ENCODE assay signal across 8 cellular contexts in genomic region chr5:69167488-69167845, GRCh38. TPM values are rescaled to one million over a fixed set of nuclear protein-coding genes. Genes with fewer than 3 reads are reported as not detected.
A peak's percentile ranks its signal among the peaks of the same experiment; 100 is the strongest.
DNase-seq lines count a peak whose midpoint lies in the region; ATAC-seq and TF ChIP-seq lines count a peak whose summit lies in the region.

No MANE protein-coding gene starts in this region.

- intact Hi-C loops in left ventricle myocardium inferior (cut with micrococcal nuclease) (no loop called here), cardiac septum (cut with DNase I) (loop anchor here (5.0 kb wide), 2 partner anchors 65 to 75 kb away; partner anchors contain the start of genes CDK7 and SLC30A5)
- intact Hi-C loops in activated CD8-positive, alpha-beta T cell treated with anti-CD3 and anti-CD28 coated beads for 36 hours (cut with micrococcal nuclease), result no loop called here

- no peak for DNase-seq in left ventricle myocardium inferior
- DNase-seq in cardiac septum (ENCODE audit: low spot score), result no peak
- no peak for DNase-seq in activated CD8-positive, alpha-beta T cell treated with anti-CD3 and anti-CD28 coated beads for 36 hours
- no peak for DNase-seq in NCI-H2081 (lab: John Stamatoyannopoulos, UW)

- peak overlapping the region; percentile 89 for H3K4me3 Mint-ChIP-seq in activated CD8-positive, alpha-beta T cell treated with anti-CD3 and anti-CD28 coated beads for 36 hours

- H3K4me1 ChIP-seq in left ventricle myocardium inferior (peaks cover 11% of the 10 kb centered on the region), iPS-20b (ENCODE audit: insufficient read depth, low read length) (peaks cover 11% of the 10 kb centered on the region; the same call in 1 of the 2 replicates), stomach smooth muscle (ENCODE audit: control insufficient read depth, insufficient read depth, low read length) (peaks cover 13% of the 10 kb centered on the region)

- no peaks in the 10 kb centered on the region for H3K27me3 Mint-ChIP-seq in activated CD8-positive, alpha-beta T cell treated with anti-CD3 and anti-CD28 coated beads for 36 hours

- H3K27ac ChIP-seq in left ventricle myocardium inferior (replicated peaks) (peak overlapping the region; percentile 70), iPS-20b (ENCODE audit: low read length) (peak overlapping the region; percentile 88), stomach smooth muscle (ENCODE audit: low read length) (no peak overlapping the region)

- H3K27ac Mint-ChIP-seq in activated CD8-positive, alpha-beta T cell treated with anti-CD3 and anti-CD28 coated beads for 36 hours, result peak overlapping the region; percentile 87

- no peak for TF ChIP-seq CTCF in left ventricle myocardium inferior (IDR thresholded peaks at IDR 0.05; ENCODE audit: borderline replicate concordance)
- TF ChIP-seq CTCF in activated CD8-positive, alpha-beta T cell treated with anti-CD3 and anti-CD28 coated beads for 36 hours (IDR thresholded peaks at IDR 0.05), result no peak

- no peaks in the 10 kb centered on the region for H3K36me3 ChIP-seq in left ventricle myocardium inferior
- peaks cover 48% of the 10 kb centered on the region for H3K36me3 ChIP-seq in iPS-20b (ENCODE audit: insufficient read depth, low read depth, low read length)
- no peaks in the 10 kb centered on the region for H3K36me3 ChIP-seq in stomach smooth muscle (ENCODE audit: control insufficient read depth in 2 of 2, insufficient read depth in 2 of 2, low read length in 2 of 2)

- POLR2A ChIA-PET in activated CD8-positive, alpha-beta T cell treated with anti-CD3 and anti-CD28 coated beads for 36 hours (lab: Charles Lee), result interaction anchor here (0.8 to 2.0 kb wide), 5 partner anchors 8 to 53 kb away, joined by 3 to 17 read pairs (median 7); partner anchors contain the start of gene CENPH

- no peaks in the 10 kb centered on the region for H3K9me3 Mint-ChIP-seq in activated CD8-positive, alpha-beta T cell treated with anti-CD3 and anti-CD28 coated beads for 36 hours

- peak overlapping the region; percentile 100 for H3K9ac ChIP-seq in iPS-20b (ENCODE audit: low read depth, low read length)
- H3K9ac ChIP-seq in stomach smooth muscle (ENCODE audit: low read length in 2 of 2), result peak overlapping the region; percentile 60

- H3K4me1 Mint-ChIP-seq in activated CD8-positive, alpha-beta T cell treated with anti-CD3 and anti-CD28 coated beads for 36 hours (ENCODE audit: low read depth), result peaks cover 22% of the 10 kb centered on the region

- CTCF ChIA-PET in activated CD8-positive, alpha-beta T cell treated with anti-CD3 and anti-CD28 coated beads for 36 hours (lab: Charles Lee), result interaction anchor here (1.3 to 1.5 kb wide), 3 partner anchors 8 to 74 kb away, joined by 4 to 7 read pairs (median 5); partner anchors contain the start of gene SLC30A5

- H3K9me3 ChIP-seq in left ventricle myocardium inferior (replicated peaks) (no peaks in the 10 kb centered on the region), iPS-20b (ENCODE audit: insufficient read depth, low read depth, low read length) (no peaks in the 10 kb centered on the region), stomach smooth muscle (ENCODE audit: control insufficient read depth in 2 of 2, low read length in 2 of 2) (no peaks in the 10 kb centered on the region)

- no peaks in the 10 kb centered on the region for H3K27me3 ChIP-seq in left ventricle myocardium inferior (ENCODE audit: low read depth)
- H3K27me3 ChIP-seq in iPS-20b (ENCODE audit: insufficient read depth, low read length), result no peaks in the 10 kb centered on the region
- H3K27me3 ChIP-seq in stomach smooth muscle (ENCODE audit: control insufficient read depth in 1 of 2, insufficient read depth in 2 of 2, low read length in 2 of 2), result no peaks in the 10 kb centered on the region

- ATAC-seq in activated CD8-positive, alpha-beta T cell treated with anti-CD3 and anti-CD28 coated beads for 36 hours, result no peak
- ATAC-seq in GM18873 (IDR thresholded peaks at IDR 0.05; ENCODE audit: low FRiP score, unreplicated experiment) (no peak), esophagus mucosa (no peak)

- H3K36me3 Mint-ChIP-seq in activated CD8-positive, alpha-beta T cell treated with anti-CD3 and anti-CD28 coated beads for 36 hours (ENCODE audit: low read depth), result peaks cover 44% of the 10 kb centered on the region

- H3K4me3 ChIP-seq in left ventricle myocardium inferior (peak overlapping the region; percentile 80), iPS-20b (ENCODE audit: low read length) (peak overlapping the region; percentile 92), stomach smooth muscle (ENCODE audit: low read length in 2 of 2) (peak overlapping the region; percentile 91 to 96)

RNA-seq across cellular contexts. Expression of gene CCNB1, which starts 0.5 kb away (rescaled TPM):
- 3.5 TPM for total RNA-seq in left ventricle myocardium inferior
- 2.1 TPM for total RNA-seq in cardiac septum
- total RNA-seq in activated CD8-positive, alpha-beta T cell treated with anti-CD3 and anti-CD28 coated beads for 36 hours, result 100 to 1,000 TPM; 167 to 175 TPM
- total RNA-seq in esophagus mucosa, result 80.3 TPM

RNA-seq across cellular contexts. Expression of gene CENPH, which starts 21.9 kb away (rescaled TPM):
- total RNA-seq in left ventricle myocardium inferior, result 3.1 TPM
- 2.9 TPM for total RNA-seq in cardiac septum
- 10 to 100 TPM; 97.0 to 98.6 TPM for total RNA-seq in activated CD8-positive, alpha-beta T cell treated with anti-CD3 and anti-CD28 coated beads for 36 hours
- total RNA-seq in esophagus mucosa, result 9.8 TPM

Comparison
In these comparisons a context has a peak if more than half of its experiments do, and no peak if none do; other contexts are left out.
1. RNA of gene CCNB1, which starts 0.5 kb away (total RNA-seq): 167 to 175 TPM in activated CD8-positive, alpha-beta T cell treated with anti-CD3 and anti-CD28 coated beads for 36 hours and 80.3 TPM in esophagus mucosa (single experiment); 3.5 TPM in left ventricle myocardium inferior (single experiment) and 2.1 TPM in cardiac septum (single experiment); every median in the first group is over 10 times any median in the second.
2. Peak in every context shown above with its lines, with median percentiles within 50 percentile points of each other: H3K4me3 ChIP-seq.